ENCODE assay signal across 10 cellular contexts in the genomic region with DNA sequence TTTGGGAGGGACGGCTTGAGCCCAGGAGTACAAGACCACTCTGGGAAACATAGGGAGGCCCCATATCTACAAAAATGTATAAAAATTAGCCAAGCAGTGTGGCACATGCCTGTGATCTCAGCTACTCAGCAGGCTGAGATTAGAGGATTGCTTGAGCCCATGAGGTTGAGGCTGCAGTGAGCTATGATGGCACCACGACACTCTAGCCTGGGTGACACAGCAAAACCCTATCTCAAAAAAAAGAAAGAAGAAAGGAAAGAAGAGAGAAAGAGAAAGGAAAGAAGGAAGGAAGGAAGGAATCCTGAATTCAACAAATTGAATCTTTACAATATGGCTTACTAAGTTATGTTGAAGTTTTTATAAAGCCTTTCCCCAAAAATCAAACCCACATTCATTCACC. TPM values are rescaled to one million over a fixed set of nuclear protein-coding genes. Genes with fewer than 3 reads are reported as not detected.
DNase-seq lines count a peak whose midpoint lies in the region; ATAC-seq, FAIRE-seq and TF ChIP-seq lines count a peak whose summit lies in the region.
"Had no signal": no experiment of that assay in that cellular context is flagged by ENCODE, and none has a peak within 500 bp of the region (broad histone marks: within the 10 kb centered on the region; RNA-seq: fewer than 3 reads in every experiment).

No MANE protein-coding gene starts in this region.

- no peaks in the 10 kb centered on the region for H3K27me3 Mint-ChIP-seq in CD8-positive, alpha-beta memory T cell

- FAIRE-seq in A549 (lab: Jason Lieb, UNC): no peak
- FAIRE-seq: D721Med, small intestine had no signal

- TF ChIP-seq RAD21 in A549 (conservative IDR thresholded peaks at IDR 0.05 in 1 of 2, IDR thresholded peaks at IDR 0.05 in 1 of 2): no peak

- H3K36me3 Mint-ChIP-seq in CD8-positive, alpha-beta memory T cell: peaks cover 0 to 4% (median 0%) of the 10 kb centered on the region in 3 donors

- DNase-seq in A549 (ENCODE audit: low read depth in 1 of 2, low spot score in 1 of 2) (peak in 1 of 2 experiments; percentile 14), WERI-Rb-1 (no peak), hepatic stellate cell (ENCODE audit: low spot score) (no peak)
- no peak for DNase-seq in CD8-positive, alpha-beta memory T cell
- DNase-seq: small intestine had no signal

- H3K4me1 ChIP-seq in A549: peaks cover 40% of the 10 kb centered on the region
- H3K4me1 ChIP-seq in CD8-positive, alpha-beta memory T cell (ENCODE audit: insufficient read depth, low read length): peaks cover 16% of the 10 kb centered on the region
- peaks cover 22% of the 10 kb centered on the region; the same call in 1 of the 2 replicates for H3K4me1 ChIP-seq in iPS-20b (ENCODE audit: insufficient read depth, low read length)

- peak overlapping the region; percentile 89 for H3K4me2 ChIP-seq in A549

- no peaks in the 10 kb centered on the region for H3K9me3 Mint-ChIP-seq in CD8-positive, alpha-beta memory T cell

- peaks cover 21 to 36% (median 33%) of the 10 kb centered on the region in 3 donors for H3K4me1 Mint-ChIP-seq in CD8-positive, alpha-beta memory T cell

- H3K27me3 ChIP-seq in CD8-positive, alpha-beta memory T cell (ENCODE audit: insufficient read depth, low read length, poor library complexity, severe bottlenecking): no peaks in the 10 kb centered on the region
- H3K27me3 ChIP-seq in WERI-Rb-1 (ENCODE audit: insufficient read depth, low read depth, severe bottlenecking) (no peaks in the 10 kb centered on the region), iPS-20b (ENCODE audit: insufficient read depth, low read length) (peaks cover 8% of the 10 kb centered on the region; the same call in 1 of the 2 replicates)

- H3K4me3 ChIP-seq in A549 (peak overlapping the region; percentile 94), WERI-Rb-1 (ENCODE audit: low read depth, low read length) (peak overlapping the region; percentile 73), iPS-20b (ENCODE audit: low read length) (peak overlapping the region; percentile 90; the same call in 1 of the 2 replicates)
- no peak overlapping the region for H3K4me3 ChIP-seq in CD8-positive, alpha-beta memory T cell (ENCODE audit: low read length)

- peak overlapping the region; percentile 61; the same call in 1 of the 2 replicates for H3K9ac ChIP-seq in iPS-20b (ENCODE audit: low read depth, low read length)

- H3K4me3 Mint-ChIP-seq in CD8-positive, alpha-beta memory T cell: peak overlapping the region; percentile 28 to 91 (median 54)

- no peak for TF ChIP-seq POLR2A in A549 (IDR thresholded peaks at IDR 0.05; ENCODE audit: low read length)

- WGBS in A549 (ENCODE audit: missing lambda C conversion rate): 53% methylated on average over 2 of the region's 2 CpGs

- ATAC-seq in A549 (no peak), HG03378 (IDR thresholded peaks at IDR 0.05; ENCODE audit: unreplicated experiment) (no peak), HG02642 (IDR thresholded peaks at IDR 0.05; ENCODE audit: poor library complexity, unreplicated experiment) (no peak), GM21786 (IDR thresholded peaks at IDR 0.05; ENCODE audit: unreplicated experiment) (no peak)

- TF ChIP-seq CTCF in A549 (IDR thresholded peaks at IDR 0.05) (no peak), WERI-Rb-1 (IDR thresholded peaks at IDR 0.05; ENCODE audit: low read depth, low read length) (no peak)

- peak overlapping the region; percentile 66 to 97 for H3K27ac ChIP-seq in A549
- no peak overlapping the region for H3K27ac ChIP-seq in CD8-positive, alpha-beta memory T cell (ENCODE audit: low read depth, low read length)
- peak overlapping the region; percentile 54 for H3K27ac ChIP-seq in WERI-Rb-1
- H3K27ac ChIP-seq in iPS-20b (ENCODE audit: low read length): no peak overlapping the region

- POLR2A ChIA-PET in A549 (lab: Yijun Ruan, JAX): no interaction called here
- POLR2A ChIA-PET in CD8-positive, alpha-beta memory T cell (lab: Charles Lee): no interaction called here

- H3K36me3 ChIP-seq in CD8-positive, alpha-beta memory T cell (ENCODE audit: insufficient read depth, low read length): no peaks in the 10 kb centered on the region
- H3K36me3 ChIP-seq in WERI-Rb-1 (no peaks in the 10 kb centered on the region), iPS-20b (ENCODE audit: insufficient read depth, low read depth, low read length) (no peaks in the 10 kb centered on the region)

- CTCF ChIA-PET in A549 (lab: Yijun Ruan, JAX): interaction anchor here (0.7 kb wide), 1 partner anchor 59 kb away, joined by 3 read pairs; no protein-coding TSS in a partner anchor
- CTCF ChIA-PET in CD8-positive, alpha-beta memory T cell (lab: Charles Lee): no interaction called here

- no peaks in the 10 kb centered on the region for H3K9me3 ChIP-seq in A549
- no peaks in the 10 kb centered on the region for H3K9me3 ChIP-seq in CD8-positive, alpha-beta memory T cell (ENCODE audit: low read length)
- no peaks in the 10 kb centered on the region for H3K9me3 ChIP-seq in WERI-Rb-1 (ENCODE audit: severe bottlenecking)
- no peaks in the 10 kb centered on the region for H3K9me3 ChIP-seq in iPS-20b (ENCODE audit: insufficient read depth, low read depth, low read length)

- no peak for TF ChIP-seq EP300 in A549 (IDR thresholded peaks at IDR 0.05)

- peak overlapping the region in 4 of 8 donors; percentile 69 to 95 (median 72) for H3K27ac Mint-ChIP-seq in CD8-positive, alpha-beta memory T cell

TF ChIP-seq in A549, 52 proteins besides CTCF, POLR2A, EP300 and RAD21:
- peak; percentile 2 for TF ChIP-seq MAFK (IDR thresholded peaks at IDR 0.05; ENCODE audit: partially characterized antibody)
- no peak for TF ChIP-seq NFE2L2 (conservative IDR thresholded peaks at IDR 0.05; ENCODE audit: low read length)
- TF ChIP-seq, protein P1, sequence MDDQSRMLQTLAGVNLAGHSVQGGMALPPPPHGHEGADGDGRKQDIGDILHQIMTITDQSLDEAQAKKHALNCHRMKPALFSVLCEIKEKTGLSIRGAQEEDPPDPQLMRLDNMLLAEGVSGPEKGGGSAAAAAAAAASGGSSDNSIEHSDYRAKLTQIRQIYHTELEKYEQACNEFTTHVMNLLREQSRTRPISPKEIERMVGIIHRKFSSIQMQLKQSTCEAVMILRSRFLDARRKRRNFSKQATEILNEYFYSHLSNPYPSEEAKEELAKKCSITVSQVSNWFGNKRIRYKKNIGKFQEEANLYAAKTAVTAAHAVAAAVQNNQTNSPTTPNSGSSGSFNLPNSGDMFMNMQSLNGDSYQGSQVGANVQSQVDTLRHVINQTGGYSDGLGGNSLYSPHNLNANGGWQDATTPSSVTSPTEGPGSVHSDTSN (IDR thresholded peaks at IDR 0.05): no peak

RNA-seq across cellular contexts. Expression of a gene that starts 2.1 kb away (rescaled TPM):
- polyA plus RNA-seq in A549 (2011; rRNA removed) (71.6 and 79.0 TPM in 2 replicates), A549 (2017; fragmentation: RNase III; extraction: RNeasy Plus Mini Kit Qiagen cat#74134 plus additional on column Dnase treatment) (21.9 to 26.0 TPM (median 22.5 TPM) in 3 replicates)
- polyA plus RNA-seq in A549 (2012; cell fraction: cytosol; rRNA removed): 12.4 and 13.6 TPM in 2 replicates
- polyA plus RNA-seq in A549 (2012; cell fraction: nucleus; rRNA removed): 9.8 and 14.6 TPM in 2 replicates
- polyA minus RNA-seq in A549 (2011; rRNA and poly(A)+ RNA removed): 51.3 and 57.6 TPM in 2 replicates
- 10 to 100 TPM; 43.9 to 44.6 TPM for total RNA-seq in CD8-positive, alpha-beta memory T cell
- polyA plus RNA-seq in CD8-positive, alpha-beta memory T cell: 18.8 TPM

Comparison
In these comparisons a context has a peak if more than half of its experiments do, and no peak if none do; other contexts are left out.
1. H3K27ac ChIP-seq: peak in A549 (2 of 2) and WERI-Rb-1 (single experiment); none in CD8-positive, alpha-beta memory T cell (single experiment) and iPS-20b (single experiment).